8 cellular contexts compared by ENCODE assay signal in the genomic region with DNA sequence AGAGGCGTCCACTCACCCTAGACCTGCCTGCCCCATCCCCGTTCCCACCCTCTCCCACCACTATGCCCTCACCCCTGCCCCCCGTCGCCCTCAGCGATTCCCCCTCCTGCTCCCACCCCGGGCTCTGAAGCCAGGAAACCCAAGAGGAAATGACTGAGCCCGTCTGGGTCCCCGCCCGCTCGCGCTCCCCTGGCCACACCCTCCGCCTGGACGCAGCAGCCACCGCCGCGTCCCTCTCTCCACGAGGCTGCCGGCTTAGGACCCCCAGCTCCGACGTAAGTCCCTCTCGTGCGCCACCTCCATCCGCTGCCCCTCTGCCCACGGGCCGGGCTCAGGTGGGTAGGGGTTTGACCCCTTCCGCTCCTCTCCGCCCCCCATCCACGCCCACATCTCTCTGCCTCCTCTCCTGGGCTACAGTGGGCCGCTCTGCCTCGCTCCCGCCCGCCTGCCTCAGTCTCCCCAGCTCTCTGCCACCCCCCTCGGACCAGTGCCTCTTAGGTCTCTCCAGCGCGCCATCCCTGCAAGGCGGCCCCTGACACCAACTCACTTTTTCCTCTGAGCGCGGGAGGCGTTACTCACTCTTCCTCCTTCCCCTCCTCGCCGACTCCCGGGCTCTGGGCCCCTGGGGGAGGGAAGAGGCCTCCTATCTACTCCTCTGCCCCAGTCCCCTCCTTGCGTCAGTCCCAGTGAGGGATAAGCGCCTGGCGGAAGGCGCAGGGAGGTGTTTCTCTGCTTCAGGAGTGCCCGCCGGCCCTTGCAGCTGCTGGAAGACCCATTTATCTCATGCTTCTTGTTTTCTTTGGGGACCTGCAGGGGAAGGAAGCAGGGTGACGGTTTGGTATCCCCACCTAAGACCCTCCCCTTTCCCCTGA. TPM values are rescaled to one million over a fixed set of nuclear protein-coding genes. Genes with fewer than 3 reads are reported as not detected.
DNase-seq lines count a peak whose midpoint lies in the region; ATAC-seq and TF ChIP-seq lines count a peak whose summit lies in the region.

A gene with protein sequence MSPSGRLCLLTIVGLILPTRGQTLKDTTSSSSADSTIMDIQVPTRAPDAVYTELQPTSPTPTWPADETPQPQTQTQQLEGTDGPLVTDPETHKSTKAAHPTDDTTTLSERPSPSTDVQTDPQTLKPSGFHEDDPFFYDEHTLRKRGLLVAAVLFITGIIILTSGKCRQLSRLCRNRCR (plus strand): TSS at position 201 of the 872 bp plus-strand sequence. CDS start 816 bp downstream, outside the sequence.

- 10% methylated on average over 46 of the region's 49 CpGs for WGBS in right lobe of liver (ENCODE audit: insufficient coverage, low coverage, low lambda C conversion rate, missing lambda C conversion rate)

- no peaks in the 10 kb centered on the region for H3K36me3 ChIP-seq in right lobe of liver

- H3K4me1 ChIP-seq in right lobe of liver = peaks cover 0 to 10% (median 0%) of the 10 kb centered on the region in 4 donors

- intact Hi-C loops in right lobe of liver (cut with DNase I) = no loop called here

- DNase-seq in MV-4-11 (lab: John Stamatoyannopoulos, UW) = peak; percentile 84
- DNase-seq in activated CD4-positive, alpha-beta T cell treated with anti-CD3 and anti-CD28 coated beads for 24 hours (ENCODE audit: low read depth in 2 of 2) = peak; percentile 73 to 79
- DNase-seq in coronary artery (ENCODE audit: low spot score) = no peak
- DNase-seq in right lobe of liver = peak; percentile 64 to 75 (median 72)
- DNase-seq in stimulated activated CD4-positive, alpha-beta T cell treated with anti-CD3 and anti-CD28 coated beads, TNF-alpha, amount 100 ng/mL, for 4 hours (ENCODE audit: low read depth in 3 of 3) = peak; percentile 76 to 81 (median 80)

- no peak for TF ChIP-seq CTCF in coronary artery (IDR thresholded peaks at IDR 0.05)
- no peak for TF ChIP-seq CTCF in right lobe of liver (IDR thresholded peaks at IDR 0.05)

- H3K4me3 ChIP-seq in coronary artery (peak within 1 kb of the TSS; percentile 77), right lobe of liver (peak within 1 kb of the TSS; percentile 42 to 52 (median 48))

- ATAC-seq in GM18502 (IDR thresholded peaks at IDR 0.05; ENCODE audit: poor library complexity, unreplicated experiment) = peak; percentile 51
- peak; percentile 80 to 87 (median 82) for ATAC-seq in right lobe of liver
- no peak for ATAC-seq in GM19324 (IDR thresholded peaks at IDR 0.05; ENCODE audit: low FRiP score, unreplicated experiment)
- no peak for ATAC-seq in HG02885 (IDR thresholded peaks at IDR 0.05; ENCODE audit: poor library complexity, unreplicated experiment)

- TF ChIP-seq POLR2A in right lobe of liver (IDR thresholded peaks at IDR 0.05) = peak; percentile 19

- H3K27me3 ChIP-seq in right lobe of liver = peaks cover 0 to 6% of the 10 kb centered on the region in 2 donors

- peak within 1 kb of the TSS; percentile 38 to 86 for H3K27ac ChIP-seq in coronary artery
- peak within 1 kb of the TSS; percentile 26 to 68 (median 51) for H3K27ac ChIP-seq in right lobe of liver

- no peaks in the 10 kb centered on the region for H3K9me3 ChIP-seq in right lobe of liver

RNA-seq across cellular contexts. Expression of the gene that starts here (rescaled TPM):
- 10 to 100 TPM in 4 of 6 experiments, 1 to 10 TPM in 2; 5.6 to 23.6 (median 14.2) TPM for total RNA-seq in right lobe of liver

Comparison
In these comparisons a context has a peak if more than half of its experiments do, and no peak if none do; other contexts are left out.
1. ATAC-seq: peak in GM18502 (single experiment) and right lobe of liver (4 of 4); none in GM19324 (single experiment) and HG02885 (single experiment).